In the genomic region with DNA sequence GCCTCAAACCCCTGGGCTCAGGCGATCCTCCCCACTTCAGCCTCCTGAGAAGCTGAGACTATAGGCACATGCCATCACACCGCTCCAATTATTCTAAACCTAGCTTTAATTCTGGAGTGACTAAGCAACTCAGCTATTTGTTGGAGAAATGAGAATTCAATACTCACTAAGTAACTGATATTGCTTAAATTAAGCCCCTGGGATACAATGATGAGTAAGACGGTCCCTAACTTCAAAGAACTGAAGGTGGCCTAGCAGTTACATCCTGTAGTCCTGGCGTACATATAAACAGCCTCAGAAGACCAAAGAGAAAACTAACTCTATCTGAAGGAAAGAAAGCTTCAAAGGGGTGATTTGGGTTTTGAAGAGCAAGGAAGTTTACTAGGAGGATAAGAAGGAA, we compare ENCODE assay signal across 12 cellular contexts. TPM values are rescaled to one million over a fixed set of nuclear protein-coding genes. Genes with fewer than 3 reads are reported as not detected.
A peak's percentile ranks its signal among the peaks of the same experiment; 100 is the strongest.
DNase-seq lines count a peak whose midpoint lies in the region; ATAC-seq, FAIRE-seq and TF ChIP-seq lines count a peak whose summit lies in the region.
"Had no signal": no experiment of that assay in that cellular context is flagged by ENCODE, and none has a peak within 500 bp of the region (broad histone marks: within the 10 kb centered on the region; RNA-seq: fewer than 3 reads in every experiment).

No MANE protein-coding gene starts in this region.

- H3K27me3 ChIP-seq in SJSA1 (replicated peaks), result no peaks in the 10 kb centered on the region
- H3K27me3 ChIP-seq in effector memory CD4-positive, alpha-beta T cell (replicated peaks; ENCODE audit: control insufficient read depth, insufficient read depth, low read length, poor library complexity, severe bottlenecking), result no peaks in the 10 kb centered on the region
- no peaks in the 10 kb centered on the region for H3K27me3 ChIP-seq in colonic mucosa
- H3K27me3 ChIP-seq: body of pancreas had no signal

- H3K27me3 Mint-ChIP-seq in activated T-cell treated with anti-CD3 and anti-CD28 coated beads, Interleukin-2, amount 50 U/mL, for 4 hours (ENCODE audit: low read depth), result no peaks in the 10 kb centered on the region
- no peaks in the 10 kb centered on the region for H3K27me3 Mint-ChIP-seq in stimulated activated memory B cell treated with anti-CD40 and anti-IgM and Interleukin-4, amounts not matched to agents 10 μg/mL and 1 μg/mL and 100 μg/mL, for 72 hours

- FAIRE-seq in D721Med (lab: Jason Lieb, UNC), result no peak

- peak; percentile 29 to 38 for ATAC-seq in activated T-cell treated with anti-CD3 and anti-CD28 coated beads, Interleukin-2, amount 50 U/mL, for 4 hours
- peak; percentile 28 for ATAC-seq in stimulated activated memory B cell treated with anti-CD40 and anti-IgM and Interleukin-4, amounts not matched to agents 10 μg/mL and 1 μg/mL and 100 μg/mL, for 72 hours
- ATAC-seq: body of pancreas, esophagus mucosa had no signal

- no peak overlapping the region for H3K9ac ChIP-seq in colonic mucosa (ENCODE audit: low read depth in 2 of 2, low read length in 2 of 2)

- H3K4me1 ChIP-seq in SJSA1 (replicated peaks) (peaks cover 77% of the 10 kb centered on the region), colonic mucosa (no peaks in the 10 kb centered on the region)
- peaks cover 53% of the 10 kb centered on the region for H3K4me1 ChIP-seq in effector memory CD4-positive, alpha-beta T cell (ENCODE audit: control insufficient read depth, insufficient read depth, low read length, poor library complexity, severe bottlenecking)

- H3K27ac ChIP-seq in SJSA1 (peak overlapping the region; percentile 64), colonic mucosa (no peak overlapping the region)
- peak overlapping the region; percentile 76 for H3K27ac ChIP-seq in effector memory CD4-positive, alpha-beta T cell (ENCODE audit: insufficient read depth, low read length, poor library complexity, severe bottlenecking)
- H3K27ac ChIP-seq: body of pancreas had no signal

- no peak overlapping the region for H3K4me3 ChIP-seq in SJSA1
- H3K4me3 ChIP-seq in effector memory CD4-positive, alpha-beta T cell (ENCODE audit: insufficient read depth, low read depth, low read length, poor library complexity, severe bottlenecking), result peak overlapping the region; percentile 14
- H3K4me3 ChIP-seq in colonic mucosa, result no peak overlapping the region
- H3K4me3 ChIP-seq: body of pancreas had no signal

- H3K36me3 ChIP-seq in SJSA1 (peaks cover 47% of the 10 kb centered on the region), colonic mucosa (no peaks in the 10 kb centered on the region)
- no peaks in the 10 kb centered on the region for H3K36me3 ChIP-seq in effector memory CD4-positive, alpha-beta T cell (ENCODE audit: control insufficient read depth, insufficient read depth, low read length)

- peaks cover 92% of the 10 kb centered on the region for H3K4me1 Mint-ChIP-seq in activated T-cell treated with anti-CD3 and anti-CD28 coated beads, Interleukin-2, amount 50 U/mL, for 4 hours (ENCODE audit: low read depth)
- peaks cover 98% of the 10 kb centered on the region for H3K4me1 Mint-ChIP-seq in stimulated activated memory B cell treated with anti-CD40 and anti-IgM and Interleukin-4, amounts not matched to agents 10 μg/mL and 1 μg/mL and 100 μg/mL, for 72 hours

- peaks cover 8% of the 10 kb centered on the region for H3K9me3 Mint-ChIP-seq in activated T-cell treated with anti-CD3 and anti-CD28 coated beads, Interleukin-2, amount 50 U/mL, for 4 hours
- H3K9me3 Mint-ChIP-seq in stimulated activated memory B cell treated with anti-CD40 and anti-IgM and Interleukin-4, amounts not matched to agents 10 μg/mL and 1 μg/mL and 100 μg/mL, for 72 hours, result peaks cover 3% of the 10 kb centered on the region

- H3K36me3 Mint-ChIP-seq in activated T-cell treated with anti-CD3 and anti-CD28 coated beads, Interleukin-2, amount 50 U/mL, for 4 hours (ENCODE audit: insufficient read depth), result peaks cover 25% of the 10 kb centered on the region
- H3K36me3 Mint-ChIP-seq in stimulated activated memory B cell treated with anti-CD40 and anti-IgM and Interleukin-4, amounts not matched to agents 10 μg/mL and 1 μg/mL and 100 μg/mL, for 72 hours, result peaks cover 35% of the 10 kb centered on the region

- intact Hi-C loops in colonic mucosa (cut with DNase I), result no loop called here

- DNase-seq in activated T-cell treated with anti-CD3 and anti-CD28 coated beads, Interleukin-2, amount 50 U/mL, for 4 hours, result no peak
- no peak for DNase-seq in activated T-cell treated with anti-CD3 and anti-CD28 coated beads, Interleukin-2, amount 50 U/mL, for 1 hour
- DNase-seq in SJSA1 (ENCODE audit: low read depth in 1 of 2, low spot score in 2 of 2), result peak in 1 of 2 experiments; percentile 51
- DNase-seq in effector memory CD4-positive, alpha-beta T cell, result no peak
- no peak for DNase-seq in D721Med (ENCODE audit: insufficient read length, low spot score)
- no peak for DNase-seq in NCI-H774 (lab: John Stamatoyannopoulos, UW)
- no peak for DNase-seq in colonic mucosa
- DNase-seq: activated CD4-positive, alpha-beta T cell treated with anti-CD3 and anti-CD28 coated beads for 1 hour; body of pancreas; NCI-H524 treated with DMSO at 0.1 percent for 48 hours had no signal

- H3K4me3 Mint-ChIP-seq in activated T-cell treated with anti-CD3 and anti-CD28 coated beads, Interleukin-2, amount 50 U/mL, for 4 hours, result peak overlapping the region; percentile 53
- peak overlapping the region; percentile 67 for H3K4me3 Mint-ChIP-seq in stimulated activated memory B cell treated with anti-CD40 and anti-IgM and Interleukin-4, amounts not matched to agents 10 μg/mL and 1 μg/mL and 100 μg/mL, for 72 hours

- peak overlapping the region; percentile 92 for H3K27ac Mint-ChIP-seq in stimulated activated memory B cell treated with anti-CD40 and anti-IgM and Interleukin-4, amounts not matched to agents 10 μg/mL and 1 μg/mL and 100 μg/mL, for 72 hours

- no peaks in the 10 kb centered on the region for H3K9me3 ChIP-seq in SJSA1 (replicated peaks)
- H3K9me3 ChIP-seq in effector memory CD4-positive, alpha-beta T cell (ENCODE audit: control insufficient read depth, low read length), result no peaks in the 10 kb centered on the region
- no peaks in the 10 kb centered on the region for H3K9me3 ChIP-seq in colonic mucosa
- H3K9me3 ChIP-seq: body of pancreas had no signal

- TF ChIP-seq CTCF in D721Med (IDR thresholded peaks at IDR 0.05; ENCODE audit: insufficient read depth, missing control alignments), result no peak
- no peak for TF ChIP-seq CTCF in colonic mucosa (IDR thresholded peaks at IDR 0.05)

RNA-seq across cellular contexts. Expression of gene XPO6, which starts 25.0 kb away (rescaled TPM):
- total RNA-seq in activated T-cell treated with anti-CD3 and anti-CD28 coated beads, Interleukin-2, amount 50 U/mL, for 4 hours, result 100 to 1,000 TPM; 291 to 305 (median 303) TPM
- total RNA-seq in SJSA1 (2014; rRNA removed; shearing (Covaris generic)), result 164 and 347 TPM in 2 replicates
- total RNA-seq in colonic mucosa, result 100 to 1,000 TPM in 1 of 2 donors, 10 to 100 TPM in 1; 77.0 to 144 TPM
